Comparison of ENCODE assay signal across 7 cellular contexts in genomic region chr5:35647128-35647527, GRCh38.
"Had no signal": no experiment of that assay in that cellular context is flagged by ENCODE, and none has a peak within 500 bp of the region (broad histone marks: within the 10 kb centered on the region; RNA-seq: fewer than 3 reads in every experiment).

No MANE protein-coding gene starts in this region.

- H3K9me3 ChIP-seq: HAP-1 had no signal

- H2AFZ ChIP-seq: GM23248 had no signal

- H3K9ac ChIP-seq: GM23248 had no signal

- H3K4me3 ChIP-seq: GM23248, HAP-1, K562 had no signal

- H3K27ac ChIP-seq: GM23248 had no signal

- H3K36me3 ChIP-seq: HAP-1 had no signal

- DNase-seq: GM23248, GOT3, H7, IMR-90 had no signal

- ATAC-seq: HCT116, K562 had no signal

- FAIRE-seq: K562 had no signal
